ENCODE assay signal across 1 cellular context in genomic region chr3:122481390-122481789, GRCh38.
A peak's percentile ranks its signal among the peaks of the same experiment; 100 is the strongest.
TF ChIP-seq lines count a peak whose summit lies in the region.

No MANE protein-coding gene starts in this region.

TF ChIP-seq in GM12878, 131 proteins besides CTCF, POLR2A, EP300 and RAD21 (continued from another document and continues in another):
- TF ChIP-seq ZNF687 (IDR thresholded peaks at IDR 0.05) = no peak
- TF ChIP-seq PKNOX1 (IDR thresholded peaks at IDR 0.05) = peak; percentile 63
- no peak for TF ChIP-seq RCOR1 (conservative IDR thresholded peaks at IDR 0.05; ENCODE audit: low read depth, low read length)
- peak in 1 of 2 experiments; percentile 18; a peak in 1 of 4 replicates for TF ChIP-seq BHLHE40 (IDR thresholded peaks at IDR 0.05; ENCODE audit: borderline replicate concordance in 1 of 2, low read depth in 2 of 2, low read length in 1 of 2)
- no peak for TF ChIP-seq YY1 (IDR thresholded peaks at IDR 0.05; ENCODE audit: low read depth, low read length)
- no peak for TF ChIP-seq CUX1 (IDR thresholded peaks at IDR 0.05; ENCODE audit: insufficient replicate concordance, low read depth, low read length)
- TF ChIP-seq, protein P1, sequence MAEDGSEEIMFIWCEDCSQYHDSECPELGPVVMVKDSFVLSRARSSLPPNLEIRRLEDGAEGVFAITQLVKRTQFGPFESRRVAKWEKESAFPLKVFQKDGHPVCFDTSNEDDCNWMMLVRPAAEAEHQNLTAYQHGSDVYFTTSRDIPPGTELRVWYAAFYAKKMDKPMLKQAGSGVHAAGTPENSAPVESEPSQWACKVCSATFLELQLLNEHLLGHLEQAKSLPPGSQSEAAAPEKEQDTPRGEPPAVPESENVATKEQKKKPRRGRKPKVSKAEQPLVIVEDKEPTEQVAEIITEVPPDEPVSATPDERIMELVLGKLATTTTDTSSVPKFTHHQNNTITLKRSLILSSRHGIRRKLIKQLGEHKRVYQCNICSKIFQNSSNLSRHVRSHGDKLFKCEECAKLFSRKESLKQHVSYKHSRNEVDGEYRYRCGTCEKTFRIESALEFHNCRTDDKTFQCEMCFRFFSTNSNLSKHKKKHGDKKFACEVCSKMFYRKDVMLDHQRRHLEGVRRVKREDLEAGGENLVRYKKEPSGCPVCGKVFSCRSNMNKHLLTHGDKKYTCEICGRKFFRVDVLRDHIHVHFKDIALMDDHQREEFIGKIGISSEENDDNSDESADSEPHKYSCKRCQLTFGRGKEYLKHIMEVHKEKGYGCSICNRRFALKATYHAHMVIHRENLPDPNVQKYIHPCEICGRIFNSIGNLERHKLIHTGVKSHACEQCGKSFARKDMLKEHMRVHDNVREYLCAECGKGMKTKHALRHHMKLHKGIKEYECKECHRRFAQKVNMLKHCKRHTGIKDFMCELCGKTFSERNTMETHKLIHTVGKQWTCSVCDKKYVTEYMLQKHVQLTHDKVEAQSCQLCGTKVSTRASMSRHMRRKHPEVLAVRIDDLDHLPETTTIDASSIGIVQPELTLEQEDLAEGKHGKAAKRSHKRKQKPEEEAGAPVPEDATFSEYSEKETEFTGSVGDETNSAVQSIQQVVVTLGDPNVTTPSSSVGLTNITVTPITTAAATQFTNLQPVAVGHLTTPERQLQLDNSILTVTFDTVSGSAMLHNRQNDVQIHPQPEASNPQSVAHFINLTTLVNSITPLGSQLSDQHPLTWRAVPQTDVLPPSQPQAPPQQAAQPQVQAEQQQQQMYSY (CRISPR knock-in tag; IDR thresholded peaks at IDR 0.05) = no peak
- TF ChIP-seq SREBF2 (IDR thresholded peaks at IDR 0.05; ENCODE audit: low read length) = no peak
- TF ChIP-seq ZNF207 (IDR thresholded peaks at IDR 0.05; ENCODE audit: borderline replicate concordance) = no peak
- TF ChIP-seq, protein P2, sequence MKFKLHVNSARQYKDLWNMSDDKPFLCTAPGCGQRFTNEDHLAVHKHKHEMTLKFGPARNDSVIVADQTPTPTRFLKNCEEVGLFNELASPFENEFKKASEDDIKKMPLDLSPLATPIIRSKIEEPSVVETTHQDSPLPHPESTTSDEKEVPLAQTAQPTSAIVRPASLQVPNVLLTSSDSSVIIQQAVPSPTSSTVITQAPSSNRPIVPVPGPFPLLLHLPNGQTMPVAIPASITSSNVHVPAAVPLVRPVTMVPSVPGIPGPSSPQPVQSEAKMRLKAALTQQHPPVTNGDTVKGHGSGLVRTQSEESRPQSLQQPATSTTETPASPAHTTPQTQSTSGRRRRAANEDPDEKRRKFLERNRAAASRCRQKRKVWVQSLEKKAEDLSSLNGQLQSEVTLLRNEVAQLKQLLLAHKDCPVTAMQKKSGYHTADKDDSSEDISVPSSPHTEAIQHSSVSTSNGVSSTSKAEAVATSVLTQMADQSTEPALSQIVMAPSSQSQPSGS (IDR thresholded peaks at IDR 0.05; ENCODE audit: low read length) = peak; percentile 59
- TF ChIP-seq ZNF217 (IDR thresholded peaks at IDR 0.05) = no peak; the same call in 1 of the 2 replicates
- no peak for TF ChIP-seq MYC (IDR thresholded peaks at IDR 0.05; ENCODE audit: insufficient read depth, insufficient read length, insufficient replicate concordance, low read length, severe bottlenecking)
- peak; percentile 52; the same call in 1 of the 2 replicates for TF ChIP-seq EED (IDR thresholded peaks at IDR 0.05; ENCODE audit: low read depth)
- no peak for TF ChIP-seq FOS (IDR thresholded peaks at IDR 0.05; ENCODE audit: borderline replicate concordance, extremely low read depth, insufficient read length)
- no peak for TF ChIP-seq POU2F2 (IDR thresholded peaks at IDR 0.05; ENCODE audit: borderline replicate concordance, low read depth, low read length)
- no peak for TF ChIP-seq TCF12 (IDR thresholded peaks at IDR 0.05; ENCODE audit: low read depth, low read length)
- TF ChIP-seq CEBPB (IDR thresholded peaks at IDR 0.05; ENCODE audit: borderline replicate concordance in 1 of 2, low read depth in 2 of 2, low read length in 2 of 2) = no peak
- TF ChIP-seq NR2C1 (IDR thresholded peaks at IDR 0.05) = no peak
- TF ChIP-seq, protein P3, sequence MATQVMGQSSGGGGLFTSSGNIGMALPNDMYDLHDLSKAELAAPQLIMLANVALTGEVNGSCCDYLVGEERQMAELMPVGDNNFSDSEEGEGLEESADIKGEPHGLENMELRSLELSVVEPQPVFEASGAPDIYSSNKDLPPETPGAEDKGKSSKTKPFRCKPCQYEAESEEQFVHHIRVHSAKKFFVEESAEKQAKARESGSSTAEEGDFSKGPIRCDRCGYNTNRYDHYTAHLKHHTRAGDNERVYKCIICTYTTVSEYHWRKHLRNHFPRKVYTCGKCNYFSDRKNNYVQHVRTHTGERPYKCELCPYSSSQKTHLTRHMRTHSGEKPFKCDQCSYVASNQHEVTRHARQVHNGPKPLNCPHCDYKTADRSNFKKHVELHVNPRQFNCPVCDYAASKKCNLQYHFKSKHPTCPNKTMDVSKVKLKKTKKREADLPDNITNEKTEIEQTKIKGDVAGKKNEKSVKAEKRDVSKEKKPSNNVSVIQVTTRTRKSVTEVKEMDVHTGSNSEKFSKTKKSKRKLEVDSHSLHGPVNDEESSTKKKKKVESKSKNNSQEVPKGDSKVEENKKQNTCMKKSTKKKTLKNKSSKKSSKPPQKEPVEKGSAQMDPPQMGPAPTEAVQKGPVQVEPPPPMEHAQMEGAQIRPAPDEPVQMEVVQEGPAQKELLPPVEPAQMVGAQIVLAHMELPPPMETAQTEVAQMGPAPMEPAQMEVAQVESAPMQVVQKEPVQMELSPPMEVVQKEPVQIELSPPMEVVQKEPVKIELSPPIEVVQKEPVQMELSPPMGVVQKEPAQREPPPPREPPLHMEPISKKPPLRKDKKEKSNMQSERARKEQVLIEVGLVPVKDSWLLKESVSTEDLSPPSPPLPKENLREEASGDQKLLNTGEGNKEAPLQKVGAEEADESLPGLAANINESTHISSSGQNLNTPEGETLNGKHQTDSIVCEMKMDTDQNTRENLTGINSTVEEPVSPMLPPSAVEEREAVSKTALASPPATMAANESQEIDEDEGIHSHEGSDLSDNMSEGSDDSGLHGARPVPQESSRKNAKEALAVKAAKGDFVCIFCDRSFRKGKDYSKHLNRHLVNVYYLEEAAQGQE (IDR thresholded peaks at IDR 0.05; ENCODE audit: low read depth, low read length) = no peak
- TF ChIP-seq, protein P4, sequence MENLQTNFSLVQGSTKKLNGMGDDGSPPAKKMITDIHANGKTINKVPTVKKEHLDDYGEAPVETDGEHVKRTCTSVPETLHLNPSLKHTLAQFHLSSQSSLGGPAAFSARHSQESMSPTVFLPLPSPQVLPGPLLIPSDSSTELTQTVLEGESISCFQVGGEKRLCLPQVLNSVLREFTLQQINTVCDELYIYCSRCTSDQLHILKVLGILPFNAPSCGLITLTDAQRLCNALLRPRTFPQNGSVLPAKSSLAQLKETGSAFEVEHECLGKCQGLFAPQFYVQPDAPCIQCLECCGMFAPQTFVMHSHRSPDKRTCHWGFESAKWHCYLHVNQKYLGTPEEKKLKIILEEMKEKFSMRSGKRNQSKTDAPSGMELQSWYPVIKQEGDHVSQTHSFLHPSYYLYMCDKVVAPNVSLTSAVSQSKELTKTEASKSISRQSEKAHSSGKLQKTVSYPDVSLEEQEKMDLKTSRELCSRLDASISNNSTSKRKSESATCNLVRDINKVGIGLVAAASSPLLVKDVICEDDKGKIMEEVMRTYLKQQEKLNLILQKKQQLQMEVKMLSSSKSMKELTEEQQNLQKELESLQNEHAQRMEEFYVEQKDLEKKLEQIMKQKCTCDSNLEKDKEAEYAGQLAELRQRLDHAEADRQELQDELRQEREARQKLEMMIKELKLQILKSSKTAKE (IDR thresholded peaks at IDR 0.05; ENCODE audit: low read depth, poor library complexity, severe bottlenecking) = no peak
- peak; percentile 93 for TF ChIP-seq RUNX3 (IDR thresholded peaks at IDR 0.05; ENCODE audit: low read length)
- TF ChIP-seq JUNB (IDR thresholded peaks at IDR 0.05) = peak; percentile 63
- TF ChIP-seq MEF2A (IDR thresholded peaks at IDR 0.05; ENCODE audit: insufficient read depth, low read depth, low read length) = peak; percentile 92
- TF ChIP-seq, protein P5, sequence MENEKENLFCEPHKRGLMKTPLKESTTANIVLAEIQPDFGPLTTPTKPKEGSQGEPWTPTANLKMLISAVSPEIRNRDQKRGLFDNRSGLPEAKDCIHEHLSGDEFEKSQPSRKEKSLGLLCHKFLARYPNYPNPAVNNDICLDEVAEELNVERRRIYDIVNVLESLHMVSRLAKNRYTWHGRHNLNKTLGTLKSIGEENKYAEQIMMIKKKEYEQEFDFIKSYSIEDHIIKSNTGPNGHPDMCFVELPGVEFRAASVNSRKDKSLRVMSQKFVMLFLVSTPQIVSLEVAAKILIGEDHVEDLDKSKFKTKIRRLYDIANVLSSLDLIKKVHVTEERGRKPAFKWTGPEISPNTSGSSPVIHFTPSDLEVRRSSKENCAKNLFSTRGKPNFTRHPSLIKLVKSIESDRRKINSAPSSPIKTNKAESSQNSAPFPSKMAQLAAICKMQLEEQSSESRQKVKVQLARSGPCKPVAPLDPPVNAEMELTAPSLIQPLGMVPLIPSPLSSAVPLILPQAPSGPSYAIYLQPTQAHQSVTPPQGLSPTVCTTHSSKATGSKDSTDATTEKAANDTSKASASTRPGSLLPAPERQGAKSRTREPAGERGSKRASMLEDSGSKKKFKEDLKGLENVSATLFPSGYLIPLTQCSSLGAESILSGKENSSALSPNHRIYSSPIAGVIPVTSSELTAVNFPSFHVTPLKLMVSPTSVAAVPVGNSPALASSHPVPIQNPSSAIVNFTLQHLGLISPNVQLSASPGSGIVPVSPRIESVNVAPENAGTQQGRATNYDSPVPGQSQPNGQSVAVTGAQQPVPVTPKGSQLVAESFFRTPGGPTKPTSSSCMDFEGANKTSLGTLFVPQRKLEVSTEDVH (IDR thresholded peaks at IDR 0.05; ENCODE audit: low read depth, partially characterized antibody) = no peak
- TF ChIP-seq ZNF24 (IDR thresholded peaks at IDR 0.05) = no peak
